In genomic region chr3:183734750-183735284, GRCh38 we compare ENCODE assay signal across 18 cellular contexts.
"Had no signal": no experiment of that assay in that cellular context is flagged by ENCODE, and none has a peak within 500 bp of the region (broad histone marks: within the 10 kb centered on the region; RNA-seq: fewer than 3 reads in every experiment).

No MANE protein-coding gene starts in this region.

- H3K27ac Mint-ChIP-seq: activated naive CD8-positive, alpha-beta T cell; dendritic cell treated with granulocyte-macrophage colony-stimulating factor and Interleukin-4, amounts not matched to agents 40 ng/mL and 50 ng/mL, for 4 days; immature natural killer cell; stimulated activated memory B cell treated with anti-CD40 and anti-IgM and Interleukin-4, amounts not matched to agents 10 μg/mL and 1 μg/mL and 100 μg/mL, for 72 hours had no signal

- H3K9me3 ChIP-seq: thyroid gland had no signal

- H3K4me3 ChIP-seq: lung, thyroid gland had no signal

- DNase-seq: activated CD4-positive, alpha-beta T cell treated with anti-CD3 and anti-CD28 coated beads, Interleukin-2, amount 50 U/mL, for 1 hour; activated CD8-positive, alpha-beta memory T cell treated with anti-CD3 and anti-CD28 coated beads for 24 hours; activated gamma-delta T cell treated with Interleukin-2 at 50 U/mL for 16 hours; amniotic stem cell; brain microvascular endothelial cell; cerebellar nuclear complex; erythroblast; immature natural killer cell; naive thymus-derived CD4-positive, alpha-beta T cell; retina; stimulated activated CD4-positive, alpha-beta T cell treated with anti-CD3 and anti-CD28 coated beads, Interleukin-2, amount 100 ng/mL, for 48 hours; T1000; thyroid gland had no signal

- H3K4me1 Mint-ChIP-seq: immature natural killer cell; stimulated activated memory B cell treated with anti-CD40 and anti-IgM and Interleukin-4, amounts not matched to agents 10 μg/mL and 1 μg/mL and 100 μg/mL, for 72 hours had no signal

- ATAC-seq: activated CD4-positive, CD25-positive, alpha-beta regulatory T cell treated with anti-CD3 and anti-CD28 coated beads, Interleukin-2, amount 50 U/mL, for 24 hours; naive thymus-derived CD4-positive, alpha-beta T cell; stimulated activated memory B cell treated with anti-CD40 and anti-IgM and Interleukin-4, amounts not matched to agents 10 μg/mL and 1 μg/mL and 100 μg/mL, for 72 hours had no signal

- H3K27me3 Mint-ChIP-seq: activated naive CD8-positive, alpha-beta T cell; dendritic cell treated with granulocyte-macrophage colony-stimulating factor and Interleukin-4, amounts not matched to agents 40 ng/mL and 50 ng/mL, for 4 days; naive thymus-derived CD4-positive, alpha-beta T cell; stimulated activated memory B cell treated with anti-CD40 and anti-IgM and Interleukin-4, amounts not matched to agents 10 μg/mL and 1 μg/mL and 100 μg/mL, for 72 hours had no signal

- H3K27me3 ChIP-seq: brain microvascular endothelial cell, thyroid gland had no signal

- H3K27ac ChIP-seq: thyroid gland had no signal

- H3K4me1 ChIP-seq: thyroid gland had no signal

- H3K9me3 Mint-ChIP-seq: dendritic cell treated with granulocyte-macrophage colony-stimulating factor and Interleukin-4, amounts not matched to agents 40 ng/mL and 50 ng/mL, for 4 days; immature natural killer cell; stimulated activated memory B cell treated with anti-CD40 and anti-IgM and Interleukin-4, amounts not matched to agents 10 μg/mL and 1 μg/mL and 100 μg/mL, for 72 hours had no signal

- H3K4me3 Mint-ChIP-seq: activated naive CD8-positive, alpha-beta T cell; dendritic cell treated with granulocyte-macrophage colony-stimulating factor and Interleukin-4, amounts not matched to agents 40 ng/mL and 50 ng/mL, for 4 days; immature natural killer cell; naive thymus-derived CD4-positive, alpha-beta T cell; stimulated activated memory B cell treated with anti-CD40 and anti-IgM and Interleukin-4, amounts not matched to agents 10 μg/mL and 1 μg/mL and 100 μg/mL, for 72 hours had no signal
